ENCODE assay signal across 31 cellular contexts in the genomic region with DNA sequence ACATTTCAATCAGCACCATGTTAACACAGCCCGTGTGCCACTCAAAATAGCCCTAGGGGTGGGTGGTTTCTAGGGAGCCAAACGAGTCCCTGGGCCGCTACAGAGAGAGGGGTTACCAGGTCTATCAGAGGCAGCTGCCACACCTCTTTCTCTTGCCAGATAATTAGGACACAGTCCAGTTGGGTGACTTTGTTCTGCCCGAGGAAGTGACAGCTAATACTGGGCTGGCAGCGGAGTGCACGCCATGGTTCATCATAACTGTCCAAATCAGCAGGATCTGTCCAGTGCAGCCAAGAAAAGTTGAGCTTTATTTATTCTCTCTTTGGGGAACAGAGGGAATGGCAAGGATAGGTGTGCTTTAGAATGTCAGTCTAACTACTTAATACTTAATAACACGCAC.
"Had no signal": no experiment of that assay in that cellular context is flagged by ENCODE, and none has a peak within 500 bp of the region (broad histone marks: within the 10 kb centered on the region; RNA-seq: fewer than 3 reads in every experiment).

No MANE protein-coding gene starts in this region.

- H3K27ac ChIP-seq: left lung, lower lobe of right lung, neural progenitor cell, neutrophil, parathyroid adenoma, psoas muscle, right atrium auricular region, right lobe of liver, stomach, testis, thyroid gland, transverse colon, upper lobe of left lung, vagina had no signal

- H3K4me3 ChIP-seq: left lung, lower lobe of right lung, neural progenitor cell, psoas muscle, right atrium auricular region, right lobe of liver, smooth muscle cell, stomach, testis, thyroid gland, transverse colon, upper lobe of left lung, vagina had no signal

- H3K27me3 ChIP-seq: left lung, neural progenitor cell, neutrophil, right atrium auricular region, right lobe of liver, testis, thyroid gland, transverse colon, upper lobe of left lung, vagina had no signal

- H3K27me3 Mint-ChIP-seq: naive B cell; stimulated activated memory B cell treated with anti-CD40 and anti-IgM and Interleukin-4, amounts not matched to agents 10 μg/mL and 1 μg/mL and 100 μg/mL, for 72 hours had no signal

- H3K9me3 Mint-ChIP-seq: mesothelial cell of epicardium; naive B cell; nephron progenitor cell; neural progenitor cell; stimulated activated memory B cell treated with anti-CD40 and anti-IgM and Interleukin-4, amounts not matched to agents 10 μg/mL and 1 μg/mL and 100 μg/mL, for 72 hours had no signal

- H3K79me2 ChIP-seq: parathyroid adenoma had no signal

- H3K36me3 ChIP-seq: left lung, lower lobe of right lung, neural progenitor cell, neutrophil, right atrium auricular region, right lobe of liver, stomach, thyroid gland, transverse colon, upper lobe of left lung, vagina had no signal

- H3K4me1 Mint-ChIP-seq: immature natural killer cell; mesothelial cell of epicardium; naive B cell; natural killer cell; stimulated activated memory B cell treated with anti-CD40 and anti-IgM and Interleukin-4, amounts not matched to agents 10 μg/mL and 1 μg/mL and 100 μg/mL, for 72 hours had no signal

- DNase-seq: immature natural killer cell; kidney; left colon; left lung; lower lobe of right lung; mammary epithelial cell; mesendoderm; naive B cell; natural killer cell; nephron progenitor cell; occipital lobe; psoas muscle; right lobe of liver; stimulated activated CD4-positive, alpha-beta T cell treated with anti-CD3 and anti-CD28 coated beads, Interleukin-1b, Interleukin-23, amount 100 ng/mL, for 48 hours; stimulated activated CD4-positive, alpha-beta T cell treated with anti-CD3 and anti-CD28 coated beads, Interleukin-2, amount 100 ng/mL, for 48 hours; stimulated activated CD4-positive, alpha-beta T cell treated with anti-CD3 and anti-CD28 coated beads, Interleukin-4, amount 100 ng/mL, for 4 hours; stimulated activated CD8-positive, alpha-beta memory T cell treated with anti-CD3 and anti-CD28 coated beads, Interleukin-4, amount 100 ng/mL, for 48 hours; stimulated activated naive CD4-positive, alpha-beta T cell treated with Interleukin-2 at 50 U/mL for 16 hours; stomach; testis; thyroid gland; transverse colon; upper lobe of left lung had no signal

- H3K4me3 Mint-ChIP-seq: immature natural killer cell; mesothelial cell of epicardium; naive B cell; natural killer cell; nephron progenitor cell; neural progenitor cell; stimulated activated memory B cell treated with anti-CD40 and anti-IgM and Interleukin-4, amounts not matched to agents 10 μg/mL and 1 μg/mL and 100 μg/mL, for 72 hours had no signal

- ATAC-seq: left colon; left lung; lower lobe of right lung; natural killer cell; psoas muscle; right lobe of liver; stimulated activated memory B cell treated with anti-CD40 and anti-IgM and Interleukin-4, amounts not matched to agents 10 μg/mL and 1 μg/mL and 100 μg/mL, for 72 hours had no signal

- H2AFZ ChIP-seq: neural progenitor cell, parathyroid adenoma had no signal

- H3K9me3 ChIP-seq: left lung, lower lobe of right lung, neutrophil, psoas muscle, right lobe of liver, stomach, testis, thyroid gland, transverse colon, upper lobe of left lung, vagina had no signal

- H3K4me1 ChIP-seq: left lung, lower lobe of right lung, neural progenitor cell, parathyroid adenoma, psoas muscle, right atrium auricular region, stomach, testis, thyroid gland, transverse colon, upper lobe of left lung, vagina had no signal

- H3K9ac ChIP-seq: neural progenitor cell, parathyroid adenoma had no signal

- H3K4me2 ChIP-seq: neural progenitor cell, smooth muscle cell had no signal

- H3K36me3 Mint-ChIP-seq: immature natural killer cell; mesothelial cell of epicardium; naive B cell; natural killer cell; neural progenitor cell; stimulated activated memory B cell treated with anti-CD40 and anti-IgM and Interleukin-4, amounts not matched to agents 10 μg/mL and 1 μg/mL and 100 μg/mL, for 72 hours had no signal

- H3K27ac Mint-ChIP-seq: immature natural killer cell; mesothelial cell of epicardium; naive B cell; natural killer cell; nephron progenitor cell; neural progenitor cell; stimulated activated memory B cell treated with anti-CD40 and anti-IgM and Interleukin-4, amounts not matched to agents 10 μg/mL and 1 μg/mL and 100 μg/mL, for 72 hours had no signal
